Comparison of ENCODE assay signal across 20 cellular contexts in the genomic region with DNA sequence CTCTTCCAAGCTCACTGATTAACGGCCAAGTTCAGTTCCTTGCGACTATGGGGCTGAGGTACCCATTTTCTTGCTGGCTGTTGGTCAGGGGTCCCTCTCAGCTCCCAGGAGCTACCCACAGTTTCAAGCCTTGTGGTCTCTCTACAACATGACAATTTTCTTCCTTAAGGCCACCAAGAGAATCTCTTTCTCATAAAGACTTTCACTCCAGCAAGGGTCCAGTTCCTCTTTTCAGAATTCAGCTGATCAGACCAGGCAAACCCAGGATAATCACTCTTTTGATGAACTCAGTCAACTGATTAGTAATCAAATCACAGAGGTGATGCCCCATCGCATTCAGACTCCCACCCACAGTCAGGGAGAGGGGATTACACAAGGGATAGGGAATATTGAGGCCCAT.
DNase-seq lines count a peak whose midpoint lies in the region; ATAC-seq, FAIRE-seq and TF ChIP-seq lines count a peak whose summit lies in the region.
"Had no signal": no experiment of that assay in that cellular context is flagged by ENCODE, and none has a peak within 500 bp of the region (broad histone marks: within the 10 kb centered on the region; RNA-seq: fewer than 3 reads in every experiment).

No MANE protein-coding gene starts in this region.

- DNase-seq in GM12891 (ENCODE audit: insufficient read length, low spot score), result no peak
- DNase-seq in NOMO-1 treated with DMSO at 0.1 percent for 48 hours (lab: John Stamatoyannopoulos, UW; ENCODE audit: unreplicated experiment), result peak; percentile 73
- DNase-seq in osteoblast (ENCODE audit: insufficient read length, low spot score, missing footprints), result no peak
- no peak for DNase-seq in H4 (ENCODE audit: low spot score)
- no peak for DNase-seq in GM19238 (ENCODE audit: insufficient read length, low spot score)
- no peak for DNase-seq in activated CD8-positive, alpha-beta memory T cell treated with anti-CD3 and anti-CD28 coated beads, Interleukin-2, amount 50 U/mL, for 4 hours
- DNase-seq: activated naive CD8-positive, alpha-beta T cell treated with anti-CD3 and anti-CD28 coated beads for 36 hours; caudate nucleus; CD4-positive, alpha-beta T cell; endodermal cell; foreskin keratinocyte; GOT3; mesenchymal stem cell; NCI-H1092 treated with DMSO at 0.1 percent for 48 hours; PC-9; stimulated activated naive CD8-positive, alpha-beta T cell treated with anti-CD3 and anti-CD28 coated beads, Interleukin-15, amount 100 ng/mL, for 72 hours had no signal

- no peak for TF ChIP-seq CTCF in osteoblast (IDR thresholded peaks at IDR 0.05; ENCODE audit: extremely low read depth, low read depth, low read length)

- H4K20me1 ChIP-seq in osteoblast (ENCODE audit: insufficient read depth, low read length), result no peaks in the 10 kb centered on the region

- H2AFZ ChIP-seq in osteoblast (ENCODE audit: low read length), result no peak overlapping the region
- H2AFZ ChIP-seq: PC-9 had no signal

- no peaks in the 10 kb centered on the region for H3K9me3 ChIP-seq in osteoblast (ENCODE audit: low read depth, low read length)

- peaks cover 19% of the 10 kb centered on the region for H3K4me1 ChIP-seq in osteoblast (ENCODE audit: insufficient read depth, low read length)

- H3K27me3 ChIP-seq in osteoblast (ENCODE audit: insufficient read depth, low read length), result no peaks in the 10 kb centered on the region
- H3K27me3 ChIP-seq: foreskin keratinocyte had no signal

- H3K4me2 ChIP-seq in osteoblast (ENCODE audit: insufficient read depth, low read length), result no peak overlapping the region
- H3K4me2 ChIP-seq: PC-9 had no signal

- no peaks in the 10 kb centered on the region for H3K36me3 ChIP-seq in osteoblast (ENCODE audit: insufficient read depth, low read length)

- no peak overlapping the region for H3K4me3 ChIP-seq in osteoblast (ENCODE audit: insufficient read depth, low read length)
- H3K4me3 ChIP-seq: PC-9, skin epidermis had no signal

- H3K79me2 ChIP-seq in osteoblast (ENCODE audit: insufficient read depth, low read length), result no peaks in the 10 kb centered on the region

- TF ChIP-seq POLR2A in GM12891 (IDR thresholded peaks at IDR 0.05; ENCODE audit: low read depth, low read length), result no peak

- H3K27ac ChIP-seq in osteoblast (ENCODE audit: low read depth, low read length), result no peak overlapping the region
- H3K27ac ChIP-seq: foreskin keratinocyte, PC-9 had no signal

- ATAC-seq in GM19452 (IDR thresholded peaks at IDR 0.05; ENCODE audit: unreplicated experiment) (peak; percentile 81), HG02763 (IDR thresholded peaks at IDR 0.05; ENCODE audit: unreplicated experiment) (peak; percentile 72)
- ATAC-seq: foreskin keratinocyte; HepG2; stimulated activated naive CD8-positive, alpha-beta T cell treated with anti-CD3 and anti-CD28 coated beads, Interleukin-15, amount 100 ng/mL, for 72 hours had no signal

- FAIRE-seq in GM12891 (lab: Jason Lieb, UNC), result peak; percentile 47
- FAIRE-seq: HepG2 had no signal

TF ChIP-seq in GM12891, 5 proteins besides CTCF, POLR2A, EP300 and RAD21:
- no peak for TF ChIP-seq POU2F2 (IDR thresholded peaks at IDR 0.05; ENCODE audit: low read depth, low read length)
- peak; percentile 94 for TF ChIP-seq SPI1 (IDR thresholded peaks at IDR 0.05; ENCODE audit: low read depth, low read length)
- no peak for TF ChIP-seq PAX5 (IDR thresholded peaks at IDR 0.05; ENCODE audit: insufficient read depth, low read length, severe bottlenecking)
- TF ChIP-seq TAF1 (IDR thresholded peaks at IDR 0.05; ENCODE audit: low read depth, low read length), result no peak
- no peak for TF ChIP-seq POLR2AphosphoS5 (IDR thresholded peaks at IDR 0.05; ENCODE audit: low read depth, low read length)
